Comparison of ENCODE assay signal across 8 cellular contexts in genomic region chr10:14074062-14074884, GRCh38.
A peak's percentile ranks its signal among the peaks of the same experiment; 100 is the strongest.
DNase-seq lines count a peak whose midpoint lies in the region; ATAC-seq, FAIRE-seq and TF ChIP-seq lines count a peak whose summit lies in the region.

No MANE protein-coding gene starts in this region.

- peak; percentile 100 for DNase-seq in HFF-Myc (ENCODE audit: extremely low read depth, low read depth)
- DNase-seq in RPMI7951 (ENCODE audit: low read depth) = peak; percentile 100
- peak; percentile 100 for DNase-seq in glomerular visceral epithelial cell (ENCODE audit: extremely low spot score)
- DNase-seq in small intestine = peak; percentile 11
- no peak for DNase-seq in activated CD4-positive, alpha-beta T cell treated with anti-CD3 and anti-CD28 coated beads, Interleukin-2, amount 50 U/mL, for 1 hour
- no peak for DNase-seq in cerebellum (ENCODE audit: low spot score)

- ATAC-seq in HG03565 (IDR thresholded peaks at IDR 0.05; ENCODE audit: unreplicated experiment) (no peak), GM19023 (IDR thresholded peaks at IDR 0.05; ENCODE audit: unreplicated experiment) (no peak)

- H3K9me3 ChIP-seq in small intestine (ENCODE audit: control insufficient read depth, low read depth) = no peaks in the 10 kb centered on the region

- H3K4me3 ChIP-seq in HFF-Myc (replicated peaks; ENCODE audit: low read depth, low read length) (no peak overlapping the region), small intestine (ENCODE audit: low read depth in 1 of 2, low read length in 2 of 2) (no peak overlapping the region)

- H3K27me3 ChIP-seq in small intestine (ENCODE audit: control insufficient read depth in 2 of 2, insufficient read depth in 2 of 2, low read length in 2 of 2) = no peaks in the 10 kb centered on the region

- WGBS in small intestine, 3 donors = 52 to 56% (median 52%) methylated on average over 17 of the region's 17 CpGs

- no peak for FAIRE-seq in small intestine (lab: Jason Lieb, UNC)

- TF ChIP-seq CTCF in HFF-Myc (IDR thresholded peaks at IDR 0.05; ENCODE audit: low read depth, low read length, missing control alignments) = no peak

- no peaks in the 10 kb centered on the region for H3K36me3 ChIP-seq in small intestine (ENCODE audit: control insufficient read depth in 2 of 2, insufficient read depth in 2 of 2, low read length in 2 of 2)

- no peaks in the 10 kb centered on the region for H3K4me1 ChIP-seq in small intestine (ENCODE audit: control insufficient read depth in 2 of 2, insufficient read depth in 1 of 2, low read depth in 1 of 2, low read length in 1 of 2)

- H3K27ac ChIP-seq in small intestine (ENCODE audit: low read depth in 1 of 2, low read length in 1 of 2) = no peak overlapping the region

Comparison
In these comparisons a context has a peak if more than half of its experiments do, and no peak if none do; other contexts are left out.
1. DNase-seq: peak in HFF-Myc (single experiment), RPMI7951 (single experiment), glomerular visceral epithelial cell (single experiment) and small intestine (single experiment); none in activated CD4-positive, alpha-beta T cell treated with anti-CD3 and anti-CD28 coated beads, Interleukin-2, amount 50 U/mL, for 1 hour (single experiment) and cerebellum (single experiment).